In the genomic region with DNA sequence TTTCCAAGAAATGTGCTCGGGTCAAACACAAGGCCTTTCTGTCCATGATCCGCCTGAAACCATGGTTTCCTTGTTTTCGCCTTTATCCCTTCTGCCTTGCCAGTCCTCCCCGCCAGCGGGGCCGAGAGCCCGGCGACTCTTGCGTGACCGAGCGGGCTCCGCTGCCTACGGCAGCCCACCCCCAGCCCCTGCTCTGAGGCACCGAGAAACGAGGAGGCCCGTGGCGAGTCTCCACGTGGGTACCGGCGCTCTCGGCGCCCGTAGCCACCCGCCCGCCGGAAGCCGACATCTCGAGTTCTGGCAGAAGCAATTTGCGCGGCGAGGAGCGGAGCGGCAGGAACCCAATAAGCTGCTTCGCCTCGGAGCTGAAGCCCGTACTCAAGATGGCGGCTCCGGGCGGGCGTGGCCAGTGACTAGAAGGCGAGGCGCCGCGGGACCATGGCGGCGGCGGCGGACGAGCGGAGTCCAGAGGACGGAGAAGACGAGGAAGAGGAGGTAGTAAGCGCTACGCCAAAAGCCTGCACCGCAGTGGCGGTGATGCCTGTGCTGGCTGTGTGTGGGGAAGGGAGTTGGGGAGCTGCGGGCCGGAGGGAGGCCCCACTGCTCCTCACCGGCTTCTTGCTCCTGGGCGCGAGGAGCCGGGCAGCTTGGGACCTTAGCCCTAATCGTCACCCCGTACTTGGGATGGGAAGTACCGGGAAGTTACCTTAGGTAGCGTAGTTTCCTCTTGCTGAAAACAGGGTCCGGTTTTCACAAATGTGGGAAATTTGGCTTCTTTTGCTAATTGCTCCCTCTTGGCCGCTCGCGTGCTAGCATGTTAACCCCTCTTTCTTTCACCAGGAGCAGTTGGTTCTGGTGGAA, we compare ENCODE assay signal across 8 cellular contexts. TPM values are rescaled to one million over a fixed set of nuclear protein-coding genes. Genes with fewer than 3 reads are reported as not detected.
DNase-seq lines count a peak whose midpoint lies in the region; ATAC-seq, FAIRE-seq and TF ChIP-seq lines count a peak whose summit lies in the region.

A gene with protein sequence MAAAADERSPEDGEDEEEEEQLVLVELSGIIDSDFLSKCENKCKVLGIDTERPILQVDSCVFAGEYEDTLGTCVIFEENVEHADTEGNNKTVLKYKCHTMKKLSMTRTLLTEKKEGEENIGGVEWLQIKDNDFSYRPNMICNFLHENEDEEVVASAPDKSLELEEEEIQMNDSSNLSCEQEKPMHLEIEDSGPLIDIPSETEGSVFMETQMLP (plus strand): TSS at position 375 of the 861 bp plus-strand sequence. CDS start 64 bp downstream, at position 439.

- H3K9me3 ChIP-seq in adipocyte (ENCODE audit: control insufficient read depth, low read length) (no peaks in the 10 kb centered on the region), pancreas (no peaks in the 10 kb centered on the region), thyroid gland (no peaks in the 10 kb centered on the region)

- FAIRE-seq in GM12891 (lab: Jason Lieb, UNC) (peak; percentile 96), pancreas (lab: Jason Lieb, UNC) (no peak)

- ATAC-seq in HG02763 (IDR thresholded peaks at IDR 0.05; ENCODE audit: unreplicated experiment) = peak; percentile 97
- ATAC-seq in Right ventricle myocardium superior (ENCODE audit: poor library complexity) = peak; percentile 99
- peak; percentile 97 to 100 (median 99) for ATAC-seq in pancreas

- DNase-seq in GM12891 (ENCODE audit: insufficient read length, low spot score) (peak; percentile 81), NCI-H1417 treated with DMSO at 0.1 percent for 48 hours (lab: John Stamatoyannopoulos, UW) (peak; percentile 48), T follicular helper cell (ENCODE audit: low read depth) (peak; percentile 87), adipocyte (ENCODE audit: low read depth) (peak; percentile 97), Right ventricle myocardium superior (peak; percentile 97), pancreas (peak; percentile 87 to 97 (median 90)), thyroid gland (peak; percentile 93 to 94)

- H3K4me3 ChIP-seq in adipocyte (ENCODE audit: low read length) (peak within 1 kb of the TSS; percentile 97), pancreas (peak within 1 kb of the TSS; percentile 74 to 90 (median 86)), thyroid gland (replicated peaks in 1 of 3) (peak within 1 kb of the TSS; percentile 15 to 57 (median 39))

- peak within 1 kb of the TSS; percentile 99 for H3K9ac ChIP-seq in adipocyte (ENCODE audit: low read length)

- H3K36me3 ChIP-seq in adipocyte (ENCODE audit: control insufficient read depth, insufficient read depth, low read length, severe bottlenecking) (peaks cover 27% of the 10 kb centered on the region), pancreas (peaks cover 0 to 14% (median 2%) of the 10 kb centered on the region in 3 donors), thyroid gland (peaks cover 9 to 12% of the 10 kb centered on the region in 2 donors)

- H3K27me3 ChIP-seq in adipocyte (replicated peaks; ENCODE audit: control insufficient read depth, insufficient read depth, low read length) (no peaks in the 10 kb centered on the region), pancreas (no peaks in the 10 kb centered on the region), thyroid gland (no peaks in the 10 kb centered on the region)

- H3K27ac ChIP-seq in pancreas (peak within 1 kb of the TSS; percentile 72 to 92 (median 88)), thyroid gland (peak within 1 kb of the TSS; percentile 79 to 91 (median 85))

- no peak for TF ChIP-seq CTCF in pancreas (IDR thresholded peaks at IDR 0.05)
- peak in 1 of 6 experiments; percentile 1 for TF ChIP-seq CTCF in thyroid gland (IDR thresholded peaks at IDR 0.05)

- TF ChIP-seq POLR2A in GM12891 (IDR thresholded peaks at IDR 0.05; ENCODE audit: low read depth, low read length) (peak; percentile 93), thyroid gland (IDR thresholded peaks at IDR 0.05) (peak; percentile 53 to 88)

- WGBS in pancreas, 2 donors = 0 to 1% methylated on average over 70 of the region's 70 CpGs
- WGBS in thyroid gland, 2 donors = 1% methylated on average over 42 to 48 of the region's 70 CpGs

- H3K4me1 ChIP-seq in adipocyte (ENCODE audit: control insufficient read depth, insufficient read depth, low read length) (peaks cover 11% of the 10 kb centered on the region), pancreas (peaks cover 0 to 5% (median 5%) of the 10 kb centered on the region in 3 donors), thyroid gland (peaks cover 0 to 6% of the 10 kb centered on the region in 2 donors)

- intact Hi-C loops in Right ventricle myocardium superior (cut with DNase I) (no loop called here), pancreas (cut with DNase I) (no loop called here), thyroid gland (cut with DNase I) (loop anchor here (10.0 kb wide), 1 partner anchor 434 kb away; no protein-coding TSS in a partner anchor)

TF ChIP-seq in GM12891, 5 proteins besides CTCF, POLR2A, EP300 and RAD21:
- peak; percentile 29; the same call in 1 of the 2 replicates for TF ChIP-seq POU2F2 (IDR thresholded peaks at IDR 0.05; ENCODE audit: low read depth, low read length)
- TF ChIP-seq PAX5 (IDR thresholded peaks at IDR 0.05; ENCODE audit: insufficient read depth, low read length, severe bottlenecking) = no peak
- peak; percentile 85 for TF ChIP-seq POLR2AphosphoS5 (IDR thresholded peaks at IDR 0.05; ENCODE audit: low read depth, low read length)
- TF ChIP-seq SPI1 (IDR thresholded peaks at IDR 0.05; ENCODE audit: low read depth, low read length) = no peak
- TF ChIP-seq TAF1 (IDR thresholded peaks at IDR 0.05; ENCODE audit: low read depth, low read length) = peak; percentile 87

RNA-seq across cellular contexts. Expression of the gene that starts here (rescaled TPM):
- polyA plus RNA-seq in GM12891 (2012; ENCODE audit: low read depth, missing spikeins) = 94.0 TPM
- total RNA-seq in Right ventricle myocardium superior (110 TPM), pancreas (10 to 100 TPM; 14.8 to 35.2 (median 21.0) TPM), thyroid gland (10 to 100 TPM; 16.0 to 49.8 (median 39.9) TPM)
- polyA plus RNA-seq in pancreas = 10 to 100 TPM; 31.7 to 37.1 TPM

Comparison
In these comparisons a context has a peak if more than half of its experiments do, and no peak if none do; other contexts are left out.
1. Peak in every context shown above with its lines: DNase-seq, ATAC-seq, H3K4me3 ChIP-seq and H3K27ac ChIP-seq.
2. H3K4me3 ChIP-seq: peak in every context shown above with its lines; median percentile 97 in adipocyte; 86 in pancreas; 39 in thyroid gland.